Comparison of ENCODE assay signal across 27 cellular contexts in genomic region chr10:125141150-125141859, GRCh38. TPM values are rescaled to one million over a fixed set of nuclear protein-coding genes. Genes with fewer than 3 reads are reported as not detected.
DNase-seq lines count a peak whose midpoint lies in the region; ATAC-seq, FAIRE-seq and TF ChIP-seq lines count a peak whose summit lies in the region.
"Had no signal": no experiment of that assay in that cellular context is flagged by ENCODE, and none has a peak within 500 bp of the region (broad histone marks: within the 10 kb centered on the region; RNA-seq: fewer than 3 reads in every experiment).

No MANE protein-coding gene starts in this region.

- peaks cover 28% of the 10 kb centered on the region for H3K4me1 ChIP-seq in H9 (ENCODE audit: insufficient read depth, low read length)

- no peak overlapping the region for H4K8ac ChIP-seq in H9 (replicated peaks; ENCODE audit: insufficient read length, low read depth, low read length)

- H3K14ac ChIP-seq in H9 (ENCODE audit: insufficient read depth, low read length): no peak overlapping the region; the same call in 1 of the 2 replicates

- peak overlapping the region; percentile 59 to 96 (median 77); a peak in 6 of 7 replicates for H3K27ac Mint-ChIP-seq in H9
- peak overlapping the region; percentile 51 for H3K27ac Mint-ChIP-seq in chondrocyte (ENCODE audit: unreplicated experiment)
- H3K27ac Mint-ChIP-seq in neural crest cell (ENCODE audit: unreplicated experiment): peak overlapping the region; percentile 72
- H3K27ac Mint-ChIP-seq: activated CD4-positive, alpha-beta T cell treated with anti-CD3 and anti-CD28 coated beads, Interleukin-2, amount 10 ng/mL, durations not matched to agents 24 days and 14 days; activated naive CD8-positive, alpha-beta T cell treated with anti-CD3 and anti-CD28 coated beads for 36 hours; effector memory CD8-positive, alpha-beta T cell; IgD-negative memory B cell had no signal

- no peak for TF ChIP-seq CTCF in H9 (conservative IDR thresholded peaks at IDR 0.05)
- no peak for TF ChIP-seq CTCF in chondrocyte (IDR thresholded peaks at IDR 0.05)
- no peak for TF ChIP-seq CTCF in neural crest cell (conservative IDR thresholded peaks at IDR 0.05)

- H2AK5ac ChIP-seq in H9 (ENCODE audit: insufficient read length, low read length): no peak overlapping the region

- no peak overlapping the region for H3K18ac ChIP-seq in H9 (ENCODE audit: insufficient read length, low read depth, low read length)

- H3K27me3 ChIP-seq in H9 (ENCODE audit: insufficient read depth, low read length): no peaks in the 10 kb centered on the region
- H3K27me3 ChIP-seq: heart right ventricle, ovary, Peyer's patch, vagina had no signal

- H3K27ac ChIP-seq in H9 (ENCODE audit: insufficient read length, low read depth, low read length): no peak overlapping the region
- H3K27ac ChIP-seq: coronary artery, heart right ventricle, ovary, Peyer's patch, vagina, WERI-Rb-1 had no signal

- no peak overlapping the region for H3K23ac ChIP-seq in H9 (ENCODE audit: insufficient read length, low read depth, low read length)

- H2BK15ac ChIP-seq in H9 (ENCODE audit: low read depth, low read length): no peak overlapping the region

- H2AFZ ChIP-seq in H9 (ENCODE audit: low read length): no peak overlapping the region

- H3K4me1 Mint-ChIP-seq in H9 (peaks cover 79 to 89% of the 10 kb centered on the region in 2 experiments), chondrocyte (ENCODE audit: low read depth) (peaks cover 38% of the 10 kb centered on the region), neural crest cell (peaks cover 56% of the 10 kb centered on the region)
- H3K4me1 Mint-ChIP-seq: activated CD4-positive, alpha-beta T cell treated with anti-CD3 and anti-CD28 coated beads, Interleukin-2, amount 10 ng/mL, durations not matched to agents 24 days and 14 days; activated naive CD8-positive, alpha-beta T cell treated with anti-CD3 and anti-CD28 coated beads for 36 hours had no signal

- peak overlapping the region; percentile 6 for H4K5ac ChIP-seq in H9 (ENCODE audit: insufficient read length, low read depth, low read length)

- H2BK12ac ChIP-seq in H9 (ENCODE audit: insufficient read length, low read depth, low read length): no peak overlapping the region

- no peak overlapping the region for H3K56ac ChIP-seq in H9 (ENCODE audit: insufficient read length, low read depth, low read length)

- peak; percentile 37 for FAIRE-seq in urothelium cell line (lab: Jason Lieb, UNC)

- no peaks in the 10 kb centered on the region for H3K9me3 Mint-ChIP-seq in H9
- H3K9me3 Mint-ChIP-seq in chondrocyte (ENCODE audit: low read depth): no peaks in the 10 kb centered on the region
- no peaks in the 10 kb centered on the region for H3K9me3 Mint-ChIP-seq in neural crest cell
- H3K9me3 Mint-ChIP-seq: activated CD4-positive, alpha-beta T cell treated with anti-CD3 and anti-CD28 coated beads, Interleukin-2, amount 10 ng/mL, durations not matched to agents 24 days and 14 days; activated naive CD8-positive, alpha-beta T cell treated with anti-CD3 and anti-CD28 coated beads for 36 hours; effector memory CD8-positive, alpha-beta T cell; IgD-negative memory B cell had no signal

- DNase-seq in H9: no peak
- DNase-seq in chondrocyte (ENCODE audit: low spot score): peak; percentile 56
- no peak for DNase-seq in neural crest cell (ENCODE audit: low read depth, low spot score)
- DNase-seq in urothelium cell line (ENCODE audit: low spot score): no peak
- DNase-seq in dermis blood vessel endothelial cell: no peak
- DNase-seq: activated CD4-positive, alpha-beta T cell treated with anti-CD3 and anti-CD28 coated beads, Interleukin-2, amount 10 ng/mL, durations not matched to agents 24 days and 14 days; activated effector memory CD4-positive, alpha-beta T cell treated with Interleukin-2 at 50 U/mL for 16 hours; activated naive CD8-positive, alpha-beta T cell treated with anti-CD3 and anti-CD28 coated beads for 36 hours; activated T-cell treated with anti-CD3 and anti-CD28 coated beads, Interleukin-2, amount 50 U/mL, for 1 hour; COR-L47; effector memory CD8-positive, alpha-beta T cell; heart right ventricle; kidney glomerular epithelial cell; NCI-H1048; NCI-H446; NCI-H774; Peyer's patch; stimulated activated CD4-positive, alpha-beta T cell treated with anti-CD3 and anti-CD28 coated beads, Interleukin-1b, Interleukin-23, amount 100 ng/mL, for 48 hours; stimulated activated naive CD4-positive, alpha-beta T cell treated with Interleukin-2 at 50 U/mL for 16 hours; T1000; WERI-Rb-1 had no signal

- H2BK120ac ChIP-seq in H9 (ENCODE audit: low read depth, low read length, poor library complexity, severe bottlenecking): no peak overlapping the region

- no peak overlapping the region for H2BK20ac ChIP-seq in H9 (ENCODE audit: low read depth, low read length, poor library complexity, severe bottlenecking)

- H3K4me3 Mint-ChIP-seq in H9: no peak overlapping the region
- H3K4me3 Mint-ChIP-seq in chondrocyte (ENCODE audit: unreplicated experiment): no peak overlapping the region
- no peak overlapping the region for H3K4me3 Mint-ChIP-seq in neural crest cell
- H3K4me3 Mint-ChIP-seq: activated CD4-positive, alpha-beta T cell treated with anti-CD3 and anti-CD28 coated beads, Interleukin-2, amount 10 ng/mL, durations not matched to agents 24 days and 14 days; activated naive CD8-positive, alpha-beta T cell treated with anti-CD3 and anti-CD28 coated beads for 36 hours; effector memory CD8-positive, alpha-beta T cell had no signal

- H3K4me2 ChIP-seq in H9 (ENCODE audit: insufficient read depth, insufficient read length, low read length): no peak overlapping the region

- H3K23me2 ChIP-seq in H9 (ENCODE audit: insufficient read length, low read depth, low read length, poor library complexity, severe bottlenecking): no peaks in the 10 kb centered on the region

- no peaks in the 10 kb centered on the region for H3K9me3 ChIP-seq in H9 (ENCODE audit: control insufficient read depth, low read depth, low read length)
- H3K9me3 ChIP-seq: heart right ventricle, ovary, Peyer's patch, vagina had no signal

- H4K91ac ChIP-seq in H9 (ENCODE audit: insufficient read length, low read depth, low read length): no peak overlapping the region

- peaks cover 2% of the 10 kb centered on the region for H4K20me1 ChIP-seq in H9 (ENCODE audit: control insufficient read depth, insufficient read depth, insufficient read length)

- ATAC-seq in HG03469 (IDR thresholded peaks at IDR 0.05; ENCODE audit: unreplicated experiment) (no peak), HG02981 (IDR thresholded peaks at IDR 0.05; ENCODE audit: unreplicated experiment) (no peak)
- ATAC-seq: effector memory CD8-positive, alpha-beta T cell; heart right ventricle had no signal

- H3K79me2 ChIP-seq in H9 (ENCODE audit: insufficient read depth, low read length): peaks cover 84% of the 10 kb centered on the region; the same call in 1 of the 2 replicates

- H3K79me1 ChIP-seq in H9 (ENCODE audit: insufficient read depth, low read depth, low read length, poor library complexity, severe bottlenecking): peaks cover 6% of the 10 kb centered on the region

- H3K9ac ChIP-seq in H9 (ENCODE audit: extremely low read depth, insufficient read length, low read length): no peak overlapping the region

- WGBS in H9 (ENCODE audit: extremely low coverage, insufficient read length, low lambda C conversion rate): no CpG with 5 or more reads among the region's 16 CpGs

- H3K36me3 Mint-ChIP-seq in H9 (ENCODE audit: insufficient read depth in 1 of 3, low read depth in 3 of 3) (peaks cover 31 to 58% (median 53%) of the 10 kb centered on the region in 3 experiments), chondrocyte (ENCODE audit: low read depth) (no peaks in the 10 kb centered on the region), neural crest cell (ENCODE audit: low read depth) (peaks cover 2% of the 10 kb centered on the region)
- H3K36me3 Mint-ChIP-seq: activated naive CD8-positive, alpha-beta T cell treated with anti-CD3 and anti-CD28 coated beads for 36 hours; IgD-negative memory B cell had no signal

- H3K4ac ChIP-seq in H9 (ENCODE audit: low read depth, low read length): no peak overlapping the region

- H2BK5ac ChIP-seq in H9 (ENCODE audit: insufficient read length, low read length): no peak overlapping the region

- H3T11ph ChIP-seq in H9 (ENCODE audit: low read length): no peak overlapping the region

- H3K27me3 Mint-ChIP-seq in H9 (ENCODE audit: low read depth) (no peaks in the 10 kb centered on the region; the same call in 1 of the 2 replicates), chondrocyte (ENCODE audit: low read depth) (no peaks in the 10 kb centered on the region), neural crest cell (ENCODE audit: low read depth) (no peaks in the 10 kb centered on the region)

RNA-seq across cellular contexts. Expression of gene CTBP2, which starts 19.1 kb away (rescaled TPM):
- 212 and 218 TPM in 2 replicates for total RNA-seq in H9 (2021)
- 62.6 to 90.6 TPM (median 86.4 TPM) in 3 replicates for total RNA-seq in chondrocyte
- 127 TPM in 2 replicates for total RNA-seq in neural crest cell
- total RNA-seq in dermis blood vessel endothelial cell: 112 and 148 TPM in 2 replicates
